Comparison of ENCODE assay signal across 11 cellular contexts in genomic region chr6:144657691-144658090, GRCh38.
DNase-seq lines count a peak whose midpoint lies in the region; ATAC-seq and TF ChIP-seq lines count a peak whose summit lies in the region.
"Had no signal": no experiment of that assay in that cellular context is flagged by ENCODE, and none has a peak within 500 bp of the region (broad histone marks: within the 10 kb centered on the region; RNA-seq: fewer than 3 reads in every experiment).

No MANE protein-coding gene starts in this region.

- TF ChIP-seq CTCF in RWPE1 (conservative IDR thresholded peaks at IDR 0.05; ENCODE audit: low read depth) = no peak

- H3K27me3 ChIP-seq in HUES6 (ENCODE audit: control insufficient read depth, insufficient read depth, low read length) (no peaks in the 10 kb centered on the region), iPS DF 6.9 (ENCODE audit: control insufficient read depth, insufficient read depth, low read length) (no peaks in the 10 kb centered on the region)
- H3K27me3 ChIP-seq: neural progenitor cell had no signal

- H3K4me3 ChIP-seq in HUES6 (ENCODE audit: low read depth, low read length) (0 out of 2 replicates have a peak overlapping the region, but pooled peaks have one; percentile 10), iPS DF 6.9 (ENCODE audit: low read length) (no peak overlapping the region)
- H3K4me3 ChIP-seq: neural progenitor cell had no signal

- H3K4me1 ChIP-seq in HUES6 (ENCODE audit: control insufficient read depth, insufficient read depth, low read length) (peaks cover 79% of the 10 kb centered on the region), iPS DF 6.9 (ENCODE audit: control insufficient read depth, insufficient read depth, low read length) (peaks cover 6% of the 10 kb centered on the region; the same call in 1 of the 2 replicates)

- H3K36me3 ChIP-seq in HUES6 (ENCODE audit: control insufficient read depth, insufficient read depth, low read length) = no peaks in the 10 kb centered on the region
- H3K36me3 ChIP-seq in iPS DF 6.9 (ENCODE audit: control insufficient read depth, insufficient read depth, low read length) = no peaks in the 10 kb centered on the region
- H3K36me3 ChIP-seq: neural progenitor cell had no signal

- WGBS in iPS DF 6.9 (ENCODE audit: insufficient coverage, insufficient read length) = no CpG with 5 or more reads among the region's 2 CpGs

- no peak for ATAC-seq in HG02970 (IDR thresholded peaks at IDR 0.05; ENCODE audit: low FRiP score, unreplicated experiment)
- ATAC-seq: left cardiac atrium had no signal

- no peaks in the 10 kb centered on the region for H3K9me3 ChIP-seq in HUES6 (ENCODE audit: control insufficient read depth, insufficient read depth, low read depth, low read length)
- H3K9me3 ChIP-seq in iPS DF 6.9 (ENCODE audit: control insufficient read depth, insufficient read depth, low read length) = no peaks in the 10 kb centered on the region

- CTCF ChIA-PET in RWPE1 (lab: Yijun Ruan, JAX) = no interaction called here

- POLR2A ChIA-PET in RWPE1 (lab: Yijun Ruan, JAX; ENCODE audit: low non-redundant PET) = no interaction called here

- peak; percentile 7 for DNase-seq in COLO668 (lab: John Stamatoyannopoulos, UW; ENCODE audit: unreplicated experiment)
- peak; percentile 17 for DNase-seq in RWPE1 (ENCODE audit: low spot score)
- peak; percentile 61 for DNase-seq in iPS DF 6.9 (ENCODE audit: low read depth, low spot score)
- no peak for DNase-seq in kidney glomerular epithelial cell (lab: John Stamatoyannopoulos, UW)
- no peak for DNase-seq in NOMO-1 (lab: John Stamatoyannopoulos, UW; ENCODE audit: unreplicated experiment in 2 of 2)
- DNase-seq in NOMO-1 treated with dmso at 0.1 percent for 144 hours (lab: John Stamatoyannopoulos, UW; ENCODE audit: unreplicated experiment) = no peak
- DNase-seq: left cardiac atrium had no signal

- 0 out of 2 replicates have a peak overlapping the region, but pooled peaks have one; percentile 4 for H3K27ac ChIP-seq in HUES6 (ENCODE audit: low read depth, low read length)
- no peak overlapping the region for H3K27ac ChIP-seq in RWPE1
- H3K27ac ChIP-seq in iPS DF 6.9 (ENCODE audit: low read length) = no peak overlapping the region
- H3K27ac ChIP-seq: neural progenitor cell, VCaP had no signal

- H3K9ac ChIP-seq in HUES6 (ENCODE audit: low read length) = no peak overlapping the region
- H3K9ac ChIP-seq: neural progenitor cell had no signal

Comparison
In these comparisons a context has a peak if more than half of its experiments do, and no peak if none do; other contexts are left out.
1. DNase-seq: peak in COLO668 (single experiment), RWPE1 (single experiment) and iPS DF 6.9 (single experiment); none in kidney glomerular epithelial cell (single experiment), NOMO-1 (0 of 2) and NOMO-1 treated with dmso at 0.1 percent for 144 hours (single experiment).